11 cellular contexts compared by ENCODE assay signal in the genomic region with DNA sequence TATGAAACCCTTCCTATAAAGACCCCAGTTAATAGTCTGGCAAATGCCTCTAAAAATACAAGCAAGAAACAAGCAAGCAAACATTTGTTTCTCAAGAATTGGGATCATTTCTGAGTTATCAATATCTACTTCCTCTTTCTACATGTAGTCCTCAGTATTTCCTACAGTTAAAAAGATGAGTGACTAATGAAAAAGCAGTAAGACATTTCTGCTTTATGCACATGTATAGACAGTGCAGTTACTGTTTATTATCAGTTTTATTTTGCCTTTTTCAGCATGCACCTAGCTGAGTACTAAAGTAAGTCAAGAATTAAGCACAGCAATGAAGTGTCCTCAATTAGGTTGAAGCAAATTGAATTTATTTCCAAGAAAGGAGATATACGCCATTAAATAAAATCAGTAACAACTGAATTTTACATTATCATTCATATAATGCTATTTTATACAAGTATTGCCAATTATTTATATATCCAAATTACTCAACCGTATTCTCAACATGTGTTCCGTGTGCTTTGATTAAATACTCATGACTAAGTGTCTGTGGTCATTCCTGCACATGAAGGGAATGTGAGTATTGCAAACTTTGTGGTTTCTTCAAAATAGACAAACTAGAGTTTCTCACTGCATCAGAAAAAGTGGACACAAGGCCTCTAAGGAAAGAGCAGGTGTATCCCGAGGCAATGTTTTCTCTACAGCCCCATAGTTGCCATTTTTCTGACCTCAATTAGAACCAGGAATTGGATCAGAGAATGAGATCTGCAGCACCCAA.
A peak's percentile ranks its signal among the peaks of the same experiment; 100 is the strongest.
DNase-seq lines count a peak whose midpoint lies in the region; ATAC-seq, FAIRE-seq and TF ChIP-seq lines count a peak whose summit lies in the region.
"Had no signal": no experiment of that assay in that cellular context is flagged by ENCODE, and none has a peak within 500 bp of the region (broad histone marks: within the 10 kb centered on the region; RNA-seq: fewer than 3 reads in every experiment).

No MANE protein-coding gene starts in this region.

- BruUV-seq in GM12878 (replicated peaks; lab: Mats Ljungman, UMichigan) = no TSS peak

- TF ChIP-seq CTCF in GM12878 (IDR thresholded peaks at IDR 0.05 in 2 of 3, conservative IDR thresholded peaks at IDR 0.05 in 1 of 3; ENCODE audit: control insufficient read depth in 2 of 3, extremely low read depth in 1 of 3, insufficient read depth in 1 of 3, low read depth in 3 of 3, low read length in 3 of 3) = no peak
- TF ChIP-seq CTCF in omental fat pad (IDR thresholded peaks at IDR 0.05) = no peak

- ATAC-seq in GM12878 (peak; percentile 88), omental fat pad (ENCODE audit: low FRiP score) (no peak), aorta (ENCODE audit: low FRiP score) (no peak)

- no peaks in the 10 kb centered on the region for H4K20me1 ChIP-seq in GM12878 (ENCODE audit: control insufficient read depth, insufficient read depth)

- H3K4me3 ChIP-seq in GM12878 (no peak overlapping the region), aorta (ENCODE audit: low read length in 2 of 2) (no peak overlapping the region)
- H3K4me3 ChIP-seq: spleen, uterus had no signal

- H3K27ac ChIP-seq in GM12878 (ENCODE audit: control insufficient read depth, insufficient read depth) (no peak overlapping the region), aorta (ENCODE audit: low read depth in 1 of 2, low read length in 2 of 2) (no peak overlapping the region)
- H3K27ac ChIP-seq: 22Rv1, spleen, uterus had no signal

- intact Hi-C loops in GM12878 (cut with micrococcal nuclease; ENCODE audit: unreplicated experiment) (no loop called here), aorta (cut with DNase I) (no loop called here)

- RAD21 ChIA-PET in GM12878 (lab: Charles Lee; ENCODE audit: unreplicated experiment) = no interaction called here

- no peak for TF ChIP-seq EP300 in GM12878 (IDR thresholded peaks at IDR 0.05; ENCODE audit: borderline replicate concordance in 1 of 2, control insufficient read depth in 1 of 2, low read depth in 2 of 2, low read length in 2 of 2)

- WGBS in GM12878 (ENCODE audit: insufficient coverage, insufficient replicate concordance, low lambda C conversion rate, missing lambda C conversion rate) = 98% methylated on average over 4 of the region's 4 CpGs
- WGBS in aorta, 2 donors = 84 to 89% methylated on average over 4 of the region's 4 CpGs

- DNase-seq in DMS53 (lab: John Stamatoyannopoulos, UW) (peak; percentile 6), DMS53 treated with DMSO at 0.1 percent for 48 hours (lab: John Stamatoyannopoulos, UW; ENCODE audit: unreplicated experiment) (no peak), LHCN-M2 (ENCODE audit: low read depth) (peak; percentile 94), GM12878 (ENCODE audit: low read depth, low spot score) (no peak), stromal cell of bone marrow (ENCODE audit: low read depth) (peak; percentile 66), omental fat pad (ENCODE audit: low spot score) (no peak), SK-N-DZ (ENCODE audit: low spot score) (no peak), aorta (no peak)
- DNase-seq: spleen, uterus had no signal

- in situ Hi-C loops in GM12878 (cut with MboI) = no loop called here

- H3K36me3 ChIP-seq in GM12878 (ENCODE audit: control insufficient read depth in 2 of 2, insufficient read depth in 2 of 2, low read length in 1 of 2) (no peaks in the 10 kb centered on the region), aorta (ENCODE audit: control insufficient read depth in 1 of 2, insufficient read depth in 2 of 2, low read length in 1 of 2) (no peaks in the 10 kb centered on the region)
- H3K36me3 ChIP-seq: spleen, uterus had no signal

- H2AFZ ChIP-seq in GM12878 (ENCODE audit: control insufficient read depth, low read depth, low read length) = no peak overlapping the region

- SMC1A ChIA-PET in GM12878 (lab: Charles Lee; ENCODE audit: uncharacterized antibody, unreplicated experiment) = no interaction called here

- H3K27me3 ChIP-seq in GM12878 (replicated peaks in 1 of 2; ENCODE audit: control insufficient read depth in 2 of 2, insufficient read depth in 2 of 2, low read length in 1 of 2) = no peaks in the 10 kb centered on the region
- H3K27me3 ChIP-seq in aorta (ENCODE audit: control insufficient read depth in 1 of 2, insufficient read depth in 2 of 2, low read length in 1 of 2) = no peaks in the 10 kb centered on the region
- H3K27me3 ChIP-seq: spleen, uterus had no signal

- CTCF ChIA-PET in GM12878 (lab: Yijun Ruan, JAX) = no interaction called here

- peak; percentile 79 for FAIRE-seq in GM12878 (lab: Jason Lieb, UNC)

- no peaks in the 10 kb centered on the region for H3K79me2 ChIP-seq in GM12878 (ENCODE audit: control insufficient read depth, insufficient read depth, low read length)

- H3K4me2 ChIP-seq in GM12878 (ENCODE audit: control insufficient read depth, insufficient read depth) = no peak overlapping the region

- POLR2A ChIA-PET in GM12878 (lab: Charles Lee) = no interaction called here

- no peak for TF ChIP-seq POLR2A in GM12878 (IDR thresholded peaks at IDR 0.05; ENCODE audit: low read depth, low read length)

- peaks cover 13% of the 10 kb centered on the region; the same call in 1 of the 2 replicates for H3K4me1 ChIP-seq in GM12878 (ENCODE audit: control insufficient read depth, insufficient read depth, low read length)
- no peaks in the 10 kb centered on the region for H3K4me1 ChIP-seq in aorta (ENCODE audit: control insufficient read depth in 1 of 2, insufficient read depth in 2 of 2, low read length in 2 of 2)
- H3K4me1 ChIP-seq: uterus had no signal

- H3K9ac ChIP-seq in GM12878 (ENCODE audit: control insufficient read depth, insufficient read depth, low read length) = no peak overlapping the region

- H3K9me3 ChIP-seq in GM12878 (replicated peaks; ENCODE audit: control insufficient read depth, insufficient read depth, low read length) = no peaks in the 10 kb centered on the region; the same call in 2 of the 3 replicates
- peaks cover 2% of the 10 kb centered on the region for H3K9me3 ChIP-seq in aorta (ENCODE audit: control insufficient read depth, low read length)
- H3K9me3 ChIP-seq: spleen, uterus had no signal

- no peak for TF ChIP-seq RAD21 in GM12878 (IDR thresholded peaks at IDR 0.05; ENCODE audit: insufficient read depth, low read depth, low read length)

TF ChIP-seq in GM12878, 131 proteins besides CTCF, POLR2A, EP300 and RAD21:
- TF ChIP-seq RUNX3 (IDR thresholded peaks at IDR 0.05; ENCODE audit: low read length) (peak; percentile 63), NRF1 (conservative IDR thresholded peaks at IDR 0.05; ENCODE audit: low read depth, low read length) (no peak), CBFB (IDR thresholded peaks at IDR 0.05; ENCODE audit: low read depth) (no peak), NFXL1 (IDR thresholded peaks at IDR 0.05; ENCODE audit: borderline replicate concordance) (no peak), SMAD5 (IDR thresholded peaks at IDR 0.05; ENCODE audit: low read depth) (no peak), BHLHE40 (IDR thresholded peaks at IDR 0.05; ENCODE audit: borderline replicate concordance in 1 of 2, low read depth in 2 of 2, low read length in 1 of 2) (peak in 1 of 2 experiments; percentile 33; a peak in 1 of 4 replicates), EGR1 (IDR thresholded peaks at IDR 0.05; ENCODE audit: borderline replicate concordance in 1 of 2, low read depth in 2 of 2, low read length in 2 of 2) (no peak), SPI1 (IDR thresholded peaks at IDR 0.05; ENCODE audit: borderline replicate concordance, insufficient read depth, low read depth, low read length) (0 out of 2 replicates have a peak, but pooled peaks have one; percentile 15), SREBF1 (IDR thresholded peaks at IDR 0.05; ENCODE audit: low read length) (no peak), RELA (IDR thresholded peaks at IDR 0.05; ENCODE audit: borderline replicate concordance, partially characterized antibody) (no peak), SRF (IDR thresholded peaks at IDR 0.05; ENCODE audit: low read depth in 2 of 2, low read length in 2 of 2) (no peak)
- TF ChIP-seq, protein P1, sequence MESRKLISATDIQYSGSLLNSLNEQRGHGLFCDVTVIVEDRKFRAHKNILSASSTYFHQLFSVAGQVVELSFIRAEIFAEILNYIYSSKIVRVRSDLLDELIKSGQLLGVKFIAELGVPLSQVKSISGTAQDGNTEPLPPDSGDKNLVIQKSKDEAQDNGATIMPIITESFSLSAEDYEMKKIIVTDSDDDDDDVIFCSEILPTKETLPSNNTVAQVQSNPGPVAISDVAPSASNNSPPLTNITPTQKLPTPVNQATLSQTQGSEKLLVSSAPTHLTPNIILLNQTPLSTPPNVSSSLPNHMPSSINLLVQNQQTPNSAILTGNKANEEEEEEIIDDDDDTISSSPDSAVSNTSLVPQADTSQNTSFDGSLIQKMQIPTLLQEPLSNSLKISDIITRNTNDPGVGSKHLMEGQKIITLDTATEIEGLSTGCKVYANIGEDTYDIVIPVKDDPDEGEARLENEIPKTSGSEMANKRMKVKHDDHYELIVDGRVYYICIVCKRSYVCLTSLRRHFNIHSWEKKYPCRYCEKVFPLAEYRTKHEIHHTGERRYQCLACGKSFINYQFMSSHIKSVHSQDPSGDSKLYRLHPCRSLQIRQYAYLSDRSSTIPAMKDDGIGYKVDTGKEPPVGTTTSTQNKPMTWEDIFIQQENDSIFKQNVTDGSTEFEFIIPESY (IDR thresholded peaks at IDR 0.05) = no peak
- TF ChIP-seq, protein P2, sequence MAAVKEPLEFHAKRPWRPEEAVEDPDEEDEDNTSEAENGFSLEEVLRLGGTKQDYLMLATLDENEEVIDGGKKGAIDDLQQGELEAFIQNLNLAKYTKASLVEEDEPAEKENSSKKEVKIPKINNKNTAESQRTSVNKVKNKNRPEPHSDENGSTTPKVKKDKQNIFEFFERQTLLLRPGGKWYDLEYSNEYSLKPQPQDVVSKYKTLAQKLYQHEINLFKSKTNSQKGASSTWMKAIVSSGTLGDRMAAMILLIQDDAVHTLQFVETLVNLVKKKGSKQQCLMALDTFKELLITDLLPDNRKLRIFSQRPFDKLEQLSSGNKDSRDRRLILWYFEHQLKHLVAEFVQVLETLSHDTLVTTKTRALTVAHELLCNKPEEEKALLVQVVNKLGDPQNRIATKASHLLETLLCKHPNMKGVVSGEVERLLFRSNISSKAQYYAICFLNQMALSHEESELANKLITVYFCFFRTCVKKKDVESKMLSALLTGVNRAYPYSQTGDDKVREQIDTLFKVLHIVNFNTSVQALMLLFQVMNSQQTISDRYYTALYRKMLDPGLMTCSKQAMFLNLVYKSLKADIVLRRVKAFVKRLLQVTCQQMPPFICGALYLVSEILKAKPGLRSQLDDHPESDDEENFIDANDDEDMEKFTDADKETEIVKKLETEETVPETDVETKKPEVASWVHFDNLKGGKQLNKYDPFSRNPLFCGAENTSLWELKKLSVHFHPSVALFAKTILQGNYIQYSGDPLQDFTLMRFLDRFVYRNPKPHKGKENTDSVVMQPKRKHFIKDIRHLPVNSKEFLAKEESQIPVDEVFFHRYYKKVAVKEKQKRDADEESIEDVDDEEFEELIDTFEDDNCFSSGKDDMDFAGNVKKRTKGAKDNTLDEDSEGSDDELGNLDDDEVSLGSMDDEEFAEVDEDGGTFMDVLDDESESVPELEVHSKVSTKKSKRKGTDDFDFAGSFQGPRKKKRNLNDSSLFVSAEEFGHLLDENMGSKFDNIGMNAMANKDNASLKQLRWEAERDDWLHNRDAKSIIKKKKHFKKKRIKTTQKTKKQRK (IDR thresholded peaks at IDR 0.05; ENCODE audit: low read depth, low read length) = no peak
TF ChIP-seq in GM12878: peak in this region for 3.

Comparison
In these comparisons a context has a peak if more than half of its experiments do, and no peak if none do; other contexts are left out.
1. DNase-seq: peak in DMS53 (single experiment), LHCN-M2 (single experiment) and stromal cell of bone marrow (single experiment); none in DMS53 treated with DMSO at 0.1 percent for 48 hours (single experiment), GM12878 (single experiment), omental fat pad (single experiment), SK-N-DZ (single experiment) and aorta (0 of 2).